In the genomic region with DNA sequence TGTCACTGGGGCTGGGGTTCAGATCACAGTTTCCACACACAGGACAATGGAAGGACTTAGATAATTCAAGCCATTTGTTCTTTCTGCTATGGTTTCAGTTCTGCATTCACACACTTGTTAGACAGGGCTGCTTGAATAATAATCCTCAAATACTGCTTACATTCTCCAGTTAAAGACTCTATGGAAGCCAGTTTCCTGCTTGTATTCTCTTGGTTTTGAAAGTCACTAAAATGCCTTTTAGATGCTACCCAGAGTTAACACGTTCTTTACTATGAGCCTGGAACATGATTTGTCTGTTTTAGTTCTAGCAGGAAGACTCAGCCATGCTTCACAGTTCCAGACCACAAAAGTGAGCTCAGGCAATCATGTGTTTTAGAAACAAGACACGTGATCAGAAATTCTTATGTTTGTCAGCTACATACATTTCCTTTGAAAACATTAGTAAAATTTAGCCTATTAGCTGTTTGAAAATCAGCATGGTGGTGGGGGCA, we compare ENCODE assay signal across 8 cellular contexts.
DNase-seq lines count a peak whose midpoint lies in the region; ATAC-seq and TF ChIP-seq lines count a peak whose summit lies in the region.

No MANE protein-coding gene starts in this region.

- H3K23ac ChIP-seq in IMR-90 (ENCODE audit: low read depth, low read length) = no peak overlapping the region

- H4K5ac ChIP-seq in IMR-90 (ENCODE audit: low read depth, low read length) = no peak overlapping the region; the same call in 1 of the 2 replicates

- no peaks in the 10 kb centered on the region for H3K36me3 Mint-ChIP-seq in activated CD4-positive, alpha-beta memory T cell treated with anti-CD3 and anti-CD28 coated beads, Interleukin-2, amount 10 ng/mL, durations not matched to agents 7 days and 5 days (ENCODE audit: low read depth)
- no peaks in the 10 kb centered on the region for H3K36me3 Mint-ChIP-seq in nephron progenitor cell (ENCODE audit: low read depth)

- TF ChIP-seq CTCF in GM10248 (IDR thresholded peaks at IDR 0.05; ENCODE audit: control extremely low read depth, extremely low read depth, low read depth, missing control alignments) (no peak), IMR-90 (conservative IDR thresholded peaks at IDR 0.05; ENCODE audit: low read depth, low read length) (no peak), nephron progenitor cell (IDR thresholded peaks at IDR 0.05) (no peak)

- ATAC-seq in GM21528 (IDR thresholded peaks at IDR 0.05; ENCODE audit: low FRiP score, unreplicated experiment) (peak; percentile 96), IMR-90 (ENCODE audit: low read depth) (peak; percentile 32; the same call in 1 of the 2 replicates)

- peak; percentile 53 for DNase-seq in GM10248 (ENCODE audit: extremely low spot score)
- peak; percentile 27 for DNase-seq in IMR-90
- DNase-seq in foreskin melanocyte = peak; percentile 57
- no peak for DNase-seq in activated CD4-positive, alpha-beta memory T cell treated with anti-CD3 and anti-CD28 coated beads, Interleukin-2, amount 10 ng/mL, durations not matched to agents 7 days and 5 days
- no peak for DNase-seq in HK-2 (ENCODE audit: unreplicated experiment)
- DNase-seq in nephron progenitor cell = no peak
- DNase-seq in kidney glomerular epithelial cell (lab: John Stamatoyannopoulos, UW) = no peak

- no peak overlapping the region for H4K91ac ChIP-seq in IMR-90 (ENCODE audit: insufficient read depth, low read depth, low read length)

- dilution Hi-C loops in IMR-90 (cut with HindIII; ENCODE audit: low sequenced_read_pairs, unreplicated experiment) = no loop called here

- no peak overlapping the region for H2AK5ac ChIP-seq in IMR-90 (ENCODE audit: low read depth, low read length)

- no peak overlapping the region for H2AK9ac ChIP-seq in IMR-90 (replicated peaks; ENCODE audit: low read depth, low read length, poor library complexity)

- H3K79me1 ChIP-seq in IMR-90 (ENCODE audit: low read depth in 1 of 2, low read length in 2 of 2) = no peaks in the 10 kb centered on the region

- no peak overlapping the region for H2AFZ ChIP-seq in IMR-90 (replicated peaks; ENCODE audit: low read length, poor library complexity)

- WGBS in IMR-90 (ENCODE audit: extremely low coverage in 2 of 2, insufficient read length in 1 of 2), 2 experiments = no CpG with 5 or more reads among the region's 2 CpGs

- no peak overlapping the region for H4K8ac ChIP-seq in IMR-90 (ENCODE audit: low read depth in 2 of 2, low read length in 2 of 2)

- H3K4me2 ChIP-seq in IMR-90 (ENCODE audit: low read depth, low read length) = peak overlapping the region; percentile 68; the same call in 1 of the 2 replicates

- CTCF ChIA-PET in GM10248 (lab: Yijun Ruan, JAX) = interaction anchor here (0.8 to 1.6 kb wide), 5 partner anchors 17 to 102 kb away, joined by 3 to 4 read pairs (median 3); no protein-coding TSS in a partner anchor
- CTCF ChIA-PET in IMR-90 (lab: Yijun Ruan, JAX) = no interaction called here
- CTCF ChIA-PET in activated CD4-positive, alpha-beta memory T cell treated with anti-CD3 and anti-CD28 coated beads, Interleukin-2, amount 10 ng/mL, durations not matched to agents 7 days and 5 days (lab: Charles Lee) = no interaction called here

- H3K9ac ChIP-seq in IMR-90 (ENCODE audit: low read depth, low read length) = no peak overlapping the region

- in situ Hi-C loops in IMR-90 (cut with MboI; ENCODE audit: low sequenced_read_pairs) = no loop called here

- intact Hi-C loops in IMR-90 (cut with micrococcal nuclease) = no loop called here

- no peaks in the 10 kb centered on the region for H3K9me3 ChIP-seq in IMR-90 (ENCODE audit: control insufficient read depth, insufficient read depth, low read length)

- H3K4me3 Mint-ChIP-seq in activated CD4-positive, alpha-beta memory T cell treated with anti-CD3 and anti-CD28 coated beads, Interleukin-2, amount 10 ng/mL, durations not matched to agents 7 days and 5 days = no peak overlapping the region
- no peak overlapping the region for H3K4me3 Mint-ChIP-seq in nephron progenitor cell

- no peak overlapping the region for H3K14ac ChIP-seq in IMR-90 (replicated peaks; ENCODE audit: low read depth, low read length)

- TF ChIP-seq POLR2A in IMR-90 (IDR thresholded peaks at IDR 0.05; ENCODE audit: low read depth, low read length) = no peak

- H2BK20ac ChIP-seq in IMR-90 (ENCODE audit: low read depth, low read length) = no peak overlapping the region

- no peak overlapping the region for H2BK120ac ChIP-seq in IMR-90 (ENCODE audit: low read depth, low read length)

- H2BK5ac ChIP-seq in IMR-90 (ENCODE audit: low read depth, low read length, poor library complexity, severe bottlenecking) = no peak overlapping the region

- no peak overlapping the region for H3K56ac ChIP-seq in IMR-90 (ENCODE audit: extremely low read depth, insufficient read depth, low read length)

- H3K27me3 ChIP-seq in IMR-90 (ENCODE audit: control insufficient read depth, insufficient read depth, low read length) = no peaks in the 10 kb centered on the region; the same call in 1 of the 2 replicates

- H3K4me1 Mint-ChIP-seq in activated CD4-positive, alpha-beta memory T cell treated with anti-CD3 and anti-CD28 coated beads, Interleukin-2, amount 10 ng/mL, durations not matched to agents 7 days and 5 days = peaks cover 11% of the 10 kb centered on the region
- H3K4me1 Mint-ChIP-seq in nephron progenitor cell = no peaks in the 10 kb centered on the region

- no peak overlapping the region for H3K4ac ChIP-seq in IMR-90 (ENCODE audit: low read depth, low read length)

- no peak for TF ChIP-seq RAD21 in IMR-90 (IDR thresholded peaks at IDR 0.05; ENCODE audit: low read length)

- no peaks in the 10 kb centered on the region for H3K36me3 ChIP-seq in IMR-90 (ENCODE audit: control insufficient read depth, insufficient read depth, low read length)

- no peaks in the 10 kb centered on the region for H3K4me1 ChIP-seq in IMR-90 (ENCODE audit: control insufficient read depth, insufficient read depth, low read length)

- H3K27me3 Mint-ChIP-seq in activated CD4-positive, alpha-beta memory T cell treated with anti-CD3 and anti-CD28 coated beads, Interleukin-2, amount 10 ng/mL, durations not matched to agents 7 days and 5 days = peaks cover 1% of the 10 kb centered on the region
- H3K27me3 Mint-ChIP-seq in nephron progenitor cell (ENCODE audit: low read depth, poor library complexity) = no peaks in the 10 kb centered on the region

- H3K18ac ChIP-seq in IMR-90 (ENCODE audit: low read depth, low read length) = no peak overlapping the region

- no peak overlapping the region for H2BK15ac ChIP-seq in IMR-90 (ENCODE audit: low read depth, low read length)

- H3K27ac ChIP-seq in IMR-90 (ENCODE audit: insufficient read depth, low read length) = no peak overlapping the region

- H3K27ac Mint-ChIP-seq in activated CD4-positive, alpha-beta memory T cell treated with anti-CD3 and anti-CD28 coated beads, Interleukin-2, amount 10 ng/mL, durations not matched to agents 7 days and 5 days = no peak overlapping the region
- no peak overlapping the region for H3K27ac Mint-ChIP-seq in nephron progenitor cell

- POLR2A ChIA-PET in GM10248 (lab: Yijun Ruan, JAX) = no interaction called here
- POLR2A ChIA-PET in IMR-90 (lab: Charles Lee; ENCODE audit: unreplicated experiment) = interaction anchor here (0.5 kb wide), 1 partner anchor 296 kb away, joined by 3 read pairs; no protein-coding TSS in a partner anchor
- POLR2A ChIA-PET in activated CD4-positive, alpha-beta memory T cell treated with anti-CD3 and anti-CD28 coated beads, Interleukin-2, amount 10 ng/mL, durations not matched to agents 7 days and 5 days (lab: Charles Lee) = interaction anchor here (1.4 kb wide), 1 partner anchor 87 kb away, joined by 4 read pairs; no protein-coding TSS in a partner anchor

- no peaks in the 10 kb centered on the region for H3K9me1 ChIP-seq in IMR-90 (ENCODE audit: insufficient read depth, low read length)

- BruUV-seq in IMR-90 (replicated peaks; lab: Mats Ljungman, UMichigan) = no TSS peak

- no peak overlapping the region for H3K4me3 ChIP-seq in IMR-90 (ENCODE audit: insufficient read depth, low read depth, low read length)

- no peaks in the 10 kb centered on the region for H3K9me3 Mint-ChIP-seq in activated CD4-positive, alpha-beta memory T cell treated with anti-CD3 and anti-CD28 coated beads, Interleukin-2, amount 10 ng/mL, durations not matched to agents 7 days and 5 days
- no peaks in the 10 kb centered on the region for H3K9me3 Mint-ChIP-seq in nephron progenitor cell

- no peaks in the 10 kb centered on the region for H4K20me1 ChIP-seq in IMR-90 (ENCODE audit: insufficient read depth, low read length)

TF ChIP-seq in IMR-90, 13 proteins besides CTCF, POLR2A, EP300 and RAD21:
- no peak for TF ChIP-seq SMC3 (IDR thresholded peaks at IDR 0.05; ENCODE audit: low read depth, low read length)
- TF ChIP-seq, protein P1, sequence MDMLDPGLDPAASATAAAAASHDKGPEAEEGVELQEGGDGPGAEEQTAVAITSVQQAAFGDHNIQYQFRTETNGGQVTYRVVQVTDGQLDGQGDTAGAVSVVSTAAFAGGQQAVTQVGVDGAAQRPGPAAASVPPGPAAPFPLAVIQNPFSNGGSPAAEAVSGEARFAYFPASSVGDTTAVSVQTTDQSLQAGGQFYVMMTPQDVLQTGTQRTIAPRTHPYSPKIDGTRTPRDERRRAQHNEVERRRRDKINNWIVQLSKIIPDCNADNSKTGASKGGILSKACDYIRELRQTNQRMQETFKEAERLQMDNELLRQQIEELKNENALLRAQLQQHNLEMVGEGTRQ (IDR thresholded peaks at IDR 0.05; ENCODE audit: low read depth, low read length) = peak; percentile 67; the same call in 1 of the 2 replicates

Comparison
In these comparisons a context has a peak if more than half of its experiments do, and no peak if none do; other contexts are left out.
1. DNase-seq: peak in GM10248 (single experiment), IMR-90 (single experiment) and foreskin melanocyte (single experiment); none in activated CD4-positive, alpha-beta memory T cell treated with anti-CD3 and anti-CD28 coated beads, Interleukin-2, amount 10 ng/mL, durations not matched to agents 7 days and 5 days (single experiment), HK-2 (single experiment), nephron progenitor cell (single experiment) and kidney glomerular epithelial cell (single experiment).